ENCODE assay signal across 8 cellular contexts in genomic region chr13:99124695-99125334, GRCh38.
DNase-seq lines count a peak whose midpoint lies in the region; ATAC-seq, FAIRE-seq and TF ChIP-seq lines count a peak whose summit lies in the region.

No MANE protein-coding gene starts in this region.

- TF ChIP-seq CTCF in esophagus muscularis mucosa (IDR thresholded peaks at IDR 0.05), result no peak

- 37% methylated on average over 11 of the region's 11 CpGs for WGBS in esophagus muscularis mucosa

- intact Hi-C loops in esophagus muscularis mucosa (cut with DNase I), result no loop called here

- peak; percentile 70 for ATAC-seq in HG02943 (IDR thresholded peaks at IDR 0.05; ENCODE audit: low read depth, unreplicated experiment)

- no peaks in the 10 kb centered on the region for H3K9me3 ChIP-seq in esophagus muscularis mucosa

- H3K36me3 ChIP-seq in esophagus muscularis mucosa, result no peaks in the 10 kb centered on the region

- FAIRE-seq in RCC 7860 (lab: Jason Lieb, UNC), result peak; percentile 85

- H3K27me3 ChIP-seq in esophagus muscularis mucosa, result no peaks in the 10 kb centered on the region

- peak; percentile 17 for DNase-seq in stimulated activated CD4-positive, alpha-beta T cell treated with anti-CD3 and anti-CD28 coated beads, Interleukin-15, amount 100 ng/mL, for 24 hours
- no peak for DNase-seq in stimulated activated CD4-positive, alpha-beta T cell treated with anti-CD3 and anti-CD28 coated beads, Interleukin-4, amount 100 ng/mL, for 4 hours
- DNase-seq in RCC 7860 (ENCODE audit: low spot score), result peak; percentile 62
- no peak for DNase-seq in esophagus muscularis mucosa (ENCODE audit: extremely low spot score)
- DNase-seq in RPMI8226, result no peak
- DNase-seq in COR-L47 (lab: John Stamatoyannopoulos, UW), result no peak
- DNase-seq in NCI-H2081 treated with DMSO at 0.1 percent for 48 hours (lab: John Stamatoyannopoulos, UW), result no peak

- TF ChIP-seq EP300 in esophagus muscularis mucosa (IDR thresholded peaks at IDR 0.05), result no peak

- H3K4me3 ChIP-seq in esophagus muscularis mucosa, result peak overlapping the region in 3 of 4 donors; percentile 6 to 34 (median 12)

- H3K27ac ChIP-seq in esophagus muscularis mucosa (replicated peaks in 1 of 4), result peak overlapping the region in 2 of 4 donors; percentile 1 to 13

- H3K4me1 ChIP-seq in esophagus muscularis mucosa, result peaks cover 0 to 14% (median 9%) of the 10 kb centered on the region in 4 donors

- TF ChIP-seq POLR2A in esophagus muscularis mucosa (IDR thresholded peaks at IDR 0.05; ENCODE audit: low read depth), result no peak

Comparison
In these comparisons a context has a peak if more than half of its experiments do, and no peak if none do; other contexts are left out.
1. DNase-seq: peak in stimulated activated CD4-positive, alpha-beta T cell treated with anti-CD3 and anti-CD28 coated beads, Interleukin-15, amount 100 ng/mL, for 24 hours (single experiment) and RCC 7860 (single experiment); none in stimulated activated CD4-positive, alpha-beta T cell treated with anti-CD3 and anti-CD28 coated beads, Interleukin-4, amount 100 ng/mL, for 4 hours (0 of 2), esophagus muscularis mucosa (single experiment), RPMI8226 (single experiment), COR-L47 (single experiment) and NCI-H2081 treated with DMSO at 0.1 percent for 48 hours (single experiment).